8 cellular contexts compared by ENCODE assay signal in genomic region chr2:70767094-70767698, GRCh38. TPM values are rescaled to one million over a fixed set of nuclear protein-coding genes. Genes with fewer than 3 reads are reported as not detected.
A peak's percentile ranks its signal among the peaks of the same experiment; 100 is the strongest.
DNase-seq lines count a peak whose midpoint lies in the region; ATAC-seq and TF ChIP-seq lines count a peak whose summit lies in the region.

No MANE protein-coding gene starts in this region.

- H3K4me3 ChIP-seq in HUES64 (ENCODE audit: low read length) (peak overlapping the region; percentile 80), heart right ventricle (peak overlapping the region; percentile 20 to 64 (median 54)), skeletal muscle tissue (ENCODE audit: low read length in 3 of 3) (peak overlapping the region; percentile 52 to 59 (median 54))

- ATAC-seq in heart right ventricle (peak in 7 of 8 donors; percentile 52 to 77 (median 59)), HG02798 (IDR thresholded peaks at IDR 0.05; ENCODE audit: poor library complexity, unreplicated experiment) (no peak), sciatic nerve (no peak)

- H3K27me3 ChIP-seq in HUES64 (ENCODE audit: insufficient read depth, low read length) = no peaks in the 10 kb centered on the region; the same call in 1 of the 2 replicates
- H3K27me3 ChIP-seq in heart right ventricle = peaks cover 0 to 72% (median 41%) of the 10 kb centered on the region in 7 donors
- H3K27me3 ChIP-seq in skeletal muscle tissue (ENCODE audit: control insufficient read depth in 3 of 3, insufficient read depth in 3 of 3, low read length in 3 of 3) = peaks cover 29 to 40% (median 36%) of the 10 kb centered on the region in 3 donors

- H3K36me3 Mint-ChIP-seq in CD14-positive monocyte = peaks cover 3 to 7% of the 10 kb centered on the region in 2 donors
- peaks cover 2% of the 10 kb centered on the region for H3K36me3 Mint-ChIP-seq in activated CD4-positive, alpha-beta memory T cell treated with anti-CD3 and anti-CD28 coated beads for 36 hours

- H3K9me3 Mint-ChIP-seq in CD14-positive monocyte = peaks cover 0 to 24% (median 6%) of the 10 kb centered on the region in 7 donors
- no peaks in the 10 kb centered on the region for H3K9me3 Mint-ChIP-seq in activated CD4-positive, alpha-beta memory T cell treated with anti-CD3 and anti-CD28 coated beads for 36 hours

- DNase-seq in CD14-positive monocyte (ENCODE audit: low spot score) (no peak), heart right ventricle (peak in 1 of 2 donors; percentile 11), sciatic nerve (ENCODE audit: low spot score) (no peak), GDM1 (lab: John Stamatoyannopoulos, UW) (no peak)
- DNase-seq in activated CD4-positive, alpha-beta memory T cell treated with anti-CD3 and anti-CD28 coated beads for 36 hours = peak; percentile 20

- peaks cover 16% of the 10 kb centered on the region for H3K4me1 Mint-ChIP-seq in CD14-positive monocyte
- H3K4me1 Mint-ChIP-seq in activated CD4-positive, alpha-beta memory T cell treated with anti-CD3 and anti-CD28 coated beads for 36 hours (ENCODE audit: low read depth) = peaks cover 12% of the 10 kb centered on the region

- CTCF ChIA-PET in activated CD4-positive, alpha-beta memory T cell treated with anti-CD3 and anti-CD28 coated beads for 36 hours (lab: Charles Lee) = interaction anchor here (0.7 to 2.2 kb wide), 6 partner anchors 14 to 463 kb away, joined by 3 to 8 read pairs (median 6); no protein-coding TSS in a partner anchor

- intact Hi-C loops in CD14-positive monocyte (cut with micrococcal nuclease) = no loop called here
- intact Hi-C loops in activated CD4-positive, alpha-beta memory T cell treated with anti-CD3 and anti-CD28 coated beads for 36 hours (cut with micrococcal nuclease) = no loop called here
- intact Hi-C loops in heart right ventricle (cut with DNase I) = no loop called here
- intact Hi-C loops in sciatic nerve (cut with DNase I) = no loop called here

- no peak overlapping the region for H3K27ac Mint-ChIP-seq in CD14-positive monocyte
- H3K27ac Mint-ChIP-seq in activated CD4-positive, alpha-beta memory T cell treated with anti-CD3 and anti-CD28 coated beads for 36 hours = no peak overlapping the region

- TF ChIP-seq CTCF in CD14-positive monocyte (IDR thresholded peaks at IDR 0.05) (no peak), heart right ventricle (IDR thresholded peaks at IDR 0.05) (no peak)

- peaks cover 48 to 77% (median 68%) of the 10 kb centered on the region in 3 donors for H3K27me3 Mint-ChIP-seq in CD14-positive monocyte (ENCODE audit: low read depth in 3 of 3)
- peaks cover 46% of the 10 kb centered on the region for H3K27me3 Mint-ChIP-seq in activated CD4-positive, alpha-beta memory T cell treated with anti-CD3 and anti-CD28 coated beads for 36 hours

- no peaks in the 10 kb centered on the region for H3K36me3 ChIP-seq in HUES64 (ENCODE audit: insufficient read depth, low read length)
- H3K36me3 ChIP-seq in heart right ventricle = no peaks in the 10 kb centered on the region
- no peaks in the 10 kb centered on the region for H3K36me3 ChIP-seq in skeletal muscle tissue (ENCODE audit: control insufficient read depth in 3 of 3, insufficient read depth in 3 of 3, low read length in 3 of 3)

- no peaks in the 10 kb centered on the region for H3K9me3 ChIP-seq in HUES64 (ENCODE audit: insufficient read depth, low read depth, low read length)
- H3K9me3 ChIP-seq in heart right ventricle = no peaks in the 10 kb centered on the region
- H3K9me3 ChIP-seq in skeletal muscle tissue (ENCODE audit: control insufficient read depth in 3 of 3, low read length in 3 of 3) = no peaks in the 10 kb centered on the region

- peak overlapping the region; percentile 69 to 94 for H3K4me3 Mint-ChIP-seq in CD14-positive monocyte
- peak overlapping the region; percentile 67 for H3K4me3 Mint-ChIP-seq in activated CD4-positive, alpha-beta memory T cell treated with anti-CD3 and anti-CD28 coated beads for 36 hours

- H3K4me1 ChIP-seq in HUES64 (ENCODE audit: insufficient read depth, low read length) = peaks cover 33% of the 10 kb centered on the region
- peaks cover 0 to 17% (median 14%) of the 10 kb centered on the region in 9 donors for H3K4me1 ChIP-seq in heart right ventricle
- peaks cover 5 to 8% (median 7%) of the 10 kb centered on the region in 3 donors for H3K4me1 ChIP-seq in skeletal muscle tissue (ENCODE audit: control insufficient read depth in 3 of 3, insufficient read depth in 3 of 3, low read length in 3 of 3)

- peak overlapping the region; percentile 95 for H3K9ac ChIP-seq in HUES64 (ENCODE audit: low read depth, low read length)
- H3K9ac ChIP-seq in skeletal muscle tissue (ENCODE audit: low read depth in 1 of 3, low read length in 3 of 3) = peak overlapping the region in 2 of 3 donors; percentile 20 to 66

- POLR2A ChIA-PET in activated CD4-positive, alpha-beta memory T cell treated with anti-CD3 and anti-CD28 coated beads for 36 hours (lab: Charles Lee) = no interaction called here

- WGBS in HUES64 = under 1% methylated on average over 51 of the region's 51 CpGs
- WGBS in heart right ventricle, 2 donors = 0 to 1% methylated on average over 45 to 51 of the region's 51 CpGs

- H3K27ac ChIP-seq in HUES64 (ENCODE audit: low read depth, low read length) = peak overlapping the region; percentile 94
- peak overlapping the region in 6 of 10 donors; percentile 13 to 55 (median 44) for H3K27ac ChIP-seq in heart right ventricle
- H3K27ac ChIP-seq in skeletal muscle tissue (ENCODE audit: low read depth, low read length) = no peak overlapping the region

RNA-seq across cellular contexts. Expression of gene ADD2, which starts 0.8 kb away (rescaled TPM):
- polyA plus RNA-seq in CD14-positive monocyte (under 1 TPM; 0.18 to 0.26 TPM), heart right ventricle (1 to 10 TPM in 1 of 2 donors, under 1 TPM in 1; 0.16 to 1.2 TPM)
- polyA plus RNA-seq in HUES64 (2013, experiment 1 of 2) = 84.4 TPM
- 88.1 TPM for polyA plus RNA-seq in HUES64 (2013, experiment 2 of 2)
- 1 to 10 TPM; 5.6 to 6.0 TPM for total RNA-seq in activated CD4-positive, alpha-beta memory T cell treated with anti-CD3 and anti-CD28 coated beads for 36 hours
- total RNA-seq in heart right ventricle (1 to 10 TPM in 9 of 10 donors, under 1 TPM in 1; 0.92 to 5.7 (median 2.8) TPM), skeletal muscle tissue (2.6 TPM), sciatic nerve (3.2 TPM)

RNA-seq across cellular contexts. Expression of gene FIGLA, which starts 23.2 kb away (rescaled TPM):
- polyA plus RNA-seq in CD14-positive monocyte (not detected), heart right ventricle (under 1 TPM in 1 of 2 donors, not detected in 1; 0.51 TPM)
- polyA plus RNA-seq in HUES64 (2013, experiment 1 of 2) = not detected
- not detected for polyA plus RNA-seq in HUES64 (2013, experiment 2 of 2)
- total RNA-seq in activated CD4-positive, alpha-beta memory T cell treated with anti-CD3 and anti-CD28 coated beads for 36 hours = not detected
- total RNA-seq in heart right ventricle (under 1 TPM in 1 of 10 donors, not detected in 9; 0.36 TPM), skeletal muscle tissue (not detected), sciatic nerve (0.89 TPM)

RNA-seq across cellular contexts. Expression of gene CLEC4F, which starts 53.2 kb away (rescaled TPM):
- 1 to 10 TPM in 1 of 2 donors, under 1 TPM in 1; 0.65 to 2.3 TPM for polyA plus RNA-seq in CD14-positive monocyte
- polyA plus RNA-seq in HUES64 (2013, experiment 1 of 2) = not detected
- polyA plus RNA-seq in HUES64 (2013, experiment 2 of 2) = not detected
- total RNA-seq in activated CD4-positive, alpha-beta memory T cell treated with anti-CD3 and anti-CD28 coated beads for 36 hours = not detected
- total RNA-seq in heart right ventricle = 1 to 10 TPM in 1 of 10 donors, under 1 TPM in 7, not detected in 2; 0.16 to 1.1 (median 0.30) TPM
- 1 to 10 TPM in 1 of 2 donors, under 1 TPM in 1; 0.06 to 2.4 TPM for polyA plus RNA-seq in heart right ventricle
- total RNA-seq in skeletal muscle tissue = not detected
- total RNA-seq in sciatic nerve = 1.7 TPM

Comparison
In these comparisons a context has a peak if more than half of its experiments do, and no peak if none do; other contexts are left out.
1. ATAC-seq: peak in heart right ventricle (7 of 8); none in HG02798 (single experiment) and sciatic nerve (single experiment).
2. Peak in every context shown above with its lines, with median percentiles within 50 percentile points of each other: H3K4me3 ChIP-seq.